11 cellular contexts compared by ENCODE assay signal in the genomic region with DNA sequence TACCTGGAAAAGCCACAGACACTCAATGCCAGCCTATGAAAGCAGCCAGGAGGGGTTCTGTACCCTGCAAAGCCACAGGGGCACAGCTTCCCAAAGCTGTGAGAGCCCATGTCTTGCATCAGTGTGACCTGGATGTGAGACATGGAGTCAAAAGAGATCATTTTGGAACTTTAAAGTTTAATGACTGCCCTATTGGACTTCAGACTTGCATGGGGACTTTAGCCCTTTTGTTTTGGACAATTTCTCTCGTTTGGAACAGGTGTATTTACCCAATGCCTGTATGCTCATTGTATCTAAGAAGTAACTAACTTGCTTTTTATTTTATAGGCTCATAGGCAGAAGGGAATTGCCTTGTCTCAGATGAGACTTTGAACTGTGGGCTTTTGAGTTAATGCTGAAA.
"Had no signal": no experiment of that assay in that cellular context is flagged by ENCODE, and none has a peak within 500 bp of the region (broad histone marks: within the 10 kb centered on the region; RNA-seq: fewer than 3 reads in every experiment).

No MANE protein-coding gene starts in this region.

- H3K4me1 ChIP-seq: HAP-1 had no signal

- H3K4me3 ChIP-seq: GM23248, GM23338, HAP-1 had no signal

- H3K27ac ChIP-seq: GM23248 had no signal

- H3K9ac ChIP-seq: GM23248 had no signal

- H3K36me3 ChIP-seq: HAP-1 had no signal

- ATAC-seq: GM23338, HCT116 had no signal

- H3K9me3 ChIP-seq: HAP-1 had no signal

- DNase-seq: GM23248, GOT3, H7, H9, HCEC 1CT, HFFc6 had no signal

- H2AFZ ChIP-seq: GM23248, GM23338 had no signal

- FAIRE-seq: H1, H54 had no signal

- H3K4me2 ChIP-seq: GM23338 had no signal
